Comparison of ENCODE assay signal across 14 cellular contexts in the genomic region with DNA sequence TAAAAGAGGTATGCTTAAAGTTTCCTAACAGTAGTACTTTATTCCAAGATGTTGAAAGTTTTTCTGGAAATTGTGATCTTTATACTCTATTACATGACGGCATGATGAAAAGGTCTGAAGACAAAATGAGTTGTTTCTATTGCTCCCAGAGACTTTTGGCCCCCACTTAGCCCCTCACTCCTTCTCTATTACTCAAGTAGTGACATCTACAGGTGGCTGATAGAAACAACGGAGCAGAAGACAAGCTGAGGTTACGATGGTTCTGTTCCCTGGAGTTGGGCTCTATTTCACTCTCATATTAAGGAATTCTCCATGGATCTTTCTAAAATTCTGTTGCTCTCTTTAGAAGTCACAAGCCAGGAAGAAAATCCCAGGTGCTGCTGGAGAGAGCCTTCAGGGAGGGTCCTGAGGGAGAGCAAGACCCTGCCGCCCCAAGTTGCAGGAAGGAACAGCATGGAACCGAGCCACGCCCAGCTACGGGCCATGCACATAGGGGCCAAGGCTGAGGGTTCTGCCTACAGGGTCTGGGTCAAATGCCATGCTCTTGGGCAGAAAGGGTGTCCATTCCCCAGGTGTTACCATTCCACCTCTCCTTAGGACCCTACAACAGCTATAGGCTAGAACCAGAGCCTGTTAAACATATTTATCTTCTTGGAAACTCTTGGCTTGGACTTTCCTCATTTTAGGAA. TPM values are rescaled to one million over a fixed set of nuclear protein-coding genes. Genes with fewer than 3 reads are reported as not detected.
DNase-seq lines count a peak whose midpoint lies in the region; ATAC-seq, FAIRE-seq and TF ChIP-seq lines count a peak whose summit lies in the region.
"Had no signal": no experiment of that assay in that cellular context is flagged by ENCODE, and none has a peak within 500 bp of the region (broad histone marks: within the 10 kb centered on the region; RNA-seq: fewer than 3 reads in every experiment).

No MANE protein-coding gene starts in this region.

- no peak for DNase-seq in CD4-positive, alpha-beta T cell
- DNase-seq in K562 (ENCODE audit: extremely low read depth in 1 of 4, low spot score in 3 of 4) (peak in 1 of 4 experiments; percentile 22), right lobe of liver (no peak), GDM1 (lab: John Stamatoyannopoulos, UW) (no peak), SW 1271 (lab: John Stamatoyannopoulos, UW) (no peak)
- no peak for DNase-seq in activated CD4-positive, alpha-beta T cell treated with anti-CD3 and anti-CD28 coated beads, Interleukin-2, amount 10 ng/mL, durations not matched to agents 24 days and 14 days

- peak overlapping the region in 1 of 2 experiments; percentile 76; a peak in 2 of 4 replicates for H3K9ac ChIP-seq in K562 (ENCODE audit: insufficient read depth in 1 of 2, low read depth in 2 of 2, low read length in 2 of 2)
- H3K9ac ChIP-seq: BLaER1 treated with 17β-estradiol and CSF1 and Interleukin-3, amounts not matched to agents 10 nM and 100 nM had no signal

- intact Hi-C loops in CD4-positive, alpha-beta T cell (cut with DNase I, micrococcal nuclease): no loop called here
- intact Hi-C loops in K562 (cut with micrococcal nuclease): no loop called here
- intact Hi-C loops in right lobe of liver (cut with DNase I): no loop called here
- intact Hi-C loops in activated CD4-positive, alpha-beta T cell treated with anti-CD3 and anti-CD28 coated beads, Interleukin-2, amount 10 ng/mL, durations not matched to agents 24 days and 14 days (cut with micrococcal nuclease): no loop called here

- H3K36me3 ChIP-seq in K562 (ENCODE audit: control insufficient read depth, insufficient read depth, low read length) (no peaks in the 10 kb centered on the region), right lobe of liver (peaks cover 0 to 26% (median 0%) of the 10 kb centered on the region in 4 donors)
- H3K36me3 ChIP-seq: BLaER1 treated with 17β-estradiol and CSF1 and Interleukin-3, amounts not matched to agents 10 nM and 100 nM; cardiac muscle cell had no signal

- H3K27ac Mint-ChIP-seq in CD4-positive, alpha-beta T cell: no peak overlapping the region
- H3K27ac Mint-ChIP-seq in activated CD4-positive, alpha-beta T cell treated with anti-CD3 and anti-CD28 coated beads, Interleukin-2, amount 10 ng/mL, durations not matched to agents 24 days and 14 days: no peak overlapping the region
- H3K27ac Mint-ChIP-seq: stimulated activated naive CD8-positive, alpha-beta T cell treated with anti-CD3 and anti-CD28 coated beads, Interleukin-15, Interleukin-2, amounts not matched to agents 100 ng/mL and 50 ng/mL, for 24 hours; T-helper 1 cell treated with Interleukin-12 subunit alpha and Interleukin-12 subunit beta and Interleukin-4 antibody, amounts not matched to agents 30 μg/mL and 1 μg/mL, for 36 hours had no signal

- H3K9me3 Mint-ChIP-seq in CD4-positive, alpha-beta T cell: no peaks in the 10 kb centered on the region
- no peaks in the 10 kb centered on the region for H3K9me3 Mint-ChIP-seq in activated CD4-positive, alpha-beta T cell treated with anti-CD3 and anti-CD28 coated beads, Interleukin-2, amount 10 ng/mL, durations not matched to agents 24 days and 14 days
- H3K9me3 Mint-ChIP-seq: stimulated activated naive CD8-positive, alpha-beta T cell treated with anti-CD3 and anti-CD28 coated beads, Interleukin-15, Interleukin-2, amounts not matched to agents 100 ng/mL and 50 ng/mL, for 24 hours; T-helper 1 cell treated with Interleukin-12 subunit alpha and Interleukin-12 subunit beta and Interleukin-4 antibody, amounts not matched to agents 30 μg/mL and 1 μg/mL, for 36 hours had no signal

- peak; percentile 60 for FAIRE-seq in K562 (lab: Jason Lieb, UNC)

- no peaks in the 10 kb centered on the region for H3K27me3 ChIP-seq in CD4-positive, alpha-beta T cell (ENCODE audit: control insufficient read depth, insufficient read depth, low read length)
- H3K27me3 ChIP-seq in K562 (ENCODE audit: control insufficient read depth in 2 of 2, insufficient read depth in 2 of 2, low read length in 2 of 2): peaks cover 0 to 4% of the 10 kb centered on the region in 2 experiments; a peak in 2 of 5 replicates
- no peaks in the 10 kb centered on the region for H3K27me3 ChIP-seq in right lobe of liver
- H3K27me3 ChIP-seq: BLaER1 treated with 17β-estradiol and CSF1 and Interleukin-3, amounts not matched to agents 10 nM and 100 nM had no signal

- H3K4me2 ChIP-seq in K562 (ENCODE audit: insufficient read depth, low read length): peak overlapping the region; percentile 6; the same call in 1 of the 2 replicates
- H3K4me2 ChIP-seq: BLaER1 treated with 17β-estradiol and CSF1 and Interleukin-3, amounts not matched to agents 10 nM and 100 nM had no signal

- no peak for TF ChIP-seq POLR2A in K562 (conservative IDR thresholded peaks at IDR 0.05)
- no peak for TF ChIP-seq POLR2A in right lobe of liver (IDR thresholded peaks at IDR 0.05)
- TF ChIP-seq POLR2A in GM18505 (IDR thresholded peaks at IDR 0.05; ENCODE audit: borderline replicate concordance, extremely low read depth, insufficient read depth, insufficient read length): no peak

- no peak overlapping the region for H3K4me3 Mint-ChIP-seq in CD4-positive, alpha-beta T cell
- no peak overlapping the region for H3K4me3 Mint-ChIP-seq in activated CD4-positive, alpha-beta T cell treated with anti-CD3 and anti-CD28 coated beads, Interleukin-2, amount 10 ng/mL, durations not matched to agents 24 days and 14 days
- H3K4me3 Mint-ChIP-seq: stimulated activated naive CD8-positive, alpha-beta T cell treated with anti-CD3 and anti-CD28 coated beads, Interleukin-15, Interleukin-2, amounts not matched to agents 100 ng/mL and 50 ng/mL, for 24 hours; T-helper 1 cell treated with Interleukin-12 subunit alpha and Interleukin-12 subunit beta and Interleukin-4 antibody, amounts not matched to agents 30 μg/mL and 1 μg/mL, for 36 hours had no signal

- no peaks in the 10 kb centered on the region for H4K20me1 ChIP-seq in K562 (replicated peaks; ENCODE audit: control insufficient read depth, insufficient read depth, low read length)
- H4K20me1 ChIP-seq: BLaER1 treated with 17β-estradiol and CSF1 and Interleukin-3, amounts not matched to agents 10 nM and 100 nM had no signal

- no peak for ATAC-seq in CD4-positive, alpha-beta T cell (ENCODE audit: poor library complexity)
- ATAC-seq in K562 (peak; percentile 80), right lobe of liver (peak in 3 of 4 donors; percentile 52 to 63 (median 61)), GM18505 (IDR thresholded peaks at IDR 0.05; ENCODE audit: unreplicated experiment) (no peak)
- ATAC-seq: esophagus mucosa had no signal

- TF ChIP-seq CTCF in CD4-positive, alpha-beta T cell (IDR thresholded peaks at IDR 0.05): peak; percentile 12
- TF ChIP-seq CTCF in K562 (IDR thresholded peaks at IDR 0.05 in 2 of 3, conservative IDR thresholded peaks at IDR 0.05 in 1 of 3; ENCODE audit: insufficient read depth in 2 of 3, low read depth in 1 of 3, low read length in 3 of 3): peak; percentile 38 to 51 (median 40); a peak in 3 of 6 replicates
- TF ChIP-seq CTCF in right lobe of liver (IDR thresholded peaks at IDR 0.05): peak; percentile 26 to 50 (median 44)

- H3K4me1 ChIP-seq in K562 (replicated peaks in 1 of 2; ENCODE audit: control insufficient read depth in 2 of 2, insufficient read depth in 2 of 2, low read length in 2 of 2): no peaks in the 10 kb centered on the region
- peaks cover 0 to 36% (median 4%) of the 10 kb centered on the region in 4 donors for H3K4me1 ChIP-seq in right lobe of liver
- H3K4me1 ChIP-seq: BLaER1 treated with 17β-estradiol and CSF1 and Interleukin-3, amounts not matched to agents 10 nM and 100 nM had no signal

- TF ChIP-seq EP300 in Ishikawa (IDR thresholded peaks at IDR 0.05; ENCODE audit: borderline replicate concordance) (no peak), K562 (IDR thresholded peaks at IDR 0.05; ENCODE audit: low read length) (no peak)

- no peaks in the 10 kb centered on the region for H3K4me1 Mint-ChIP-seq in CD4-positive, alpha-beta T cell (ENCODE audit: low read depth)
- H3K4me1 Mint-ChIP-seq in activated CD4-positive, alpha-beta T cell treated with anti-CD3 and anti-CD28 coated beads, Interleukin-2, amount 10 ng/mL, durations not matched to agents 24 days and 14 days: no peaks in the 10 kb centered on the region

- no peaks in the 10 kb centered on the region for H3K79me2 ChIP-seq in K562 (ENCODE audit: control insufficient read depth, insufficient read depth, low read length)

- no peaks in the 10 kb centered on the region for H3K36me3 Mint-ChIP-seq in CD4-positive, alpha-beta T cell (ENCODE audit: low read depth)
- no peaks in the 10 kb centered on the region for H3K36me3 Mint-ChIP-seq in activated CD4-positive, alpha-beta T cell treated with anti-CD3 and anti-CD28 coated beads, Interleukin-2, amount 10 ng/mL, durations not matched to agents 24 days and 14 days (ENCODE audit: low read depth)

- TF ChIP-seq RAD21 in Ishikawa (IDR thresholded peaks at IDR 0.05; ENCODE audit: low read depth) (peak; percentile 48), K562 (CRISPR knock-in tag; conservative IDR thresholded peaks at IDR 0.05 in 1 of 2, IDR thresholded peaks at IDR 0.05 in 1 of 2) (peak in 1 of 2 experiments; percentile 57; a peak in 3 of 4 replicates)

- H3K9me3 ChIP-seq in CD4-positive, alpha-beta T cell (ENCODE audit: control insufficient read depth, low read length): no peaks in the 10 kb centered on the region
- H3K9me3 ChIP-seq in K562 (replicated peaks; ENCODE audit: control insufficient read depth, insufficient read depth, low read depth, low read length) (no peaks in the 10 kb centered on the region), right lobe of liver (no peaks in the 10 kb centered on the region)
- H3K9me3 ChIP-seq: BLaER1 treated with 17β-estradiol and CSF1 and Interleukin-3, amounts not matched to agents 10 nM and 100 nM had no signal

- H3K4me3 ChIP-seq in K562 (no peak overlapping the region), right lobe of liver (peak overlapping the region in 2 of 3 donors; percentile 18 to 54)
- H3K4me3 ChIP-seq: BLaER1 treated with 17β-estradiol and CSF1 and Interleukin-3, amounts not matched to agents 10 nM and 100 nM; cardiac muscle cell had no signal

- in situ Hi-C loops in K562 (cut with MboI): no loop called here

- CTCF ChIA-PET in CD4-positive, alpha-beta T cell (lab: Charles Lee): no interaction called here
- CTCF ChIA-PET in K562 (lab: Yijun Ruan, JAX; ENCODE audit: low intra/inter-chr PET ratio): no interaction called here

- POLR2A ChIA-PET in CD4-positive, alpha-beta T cell (lab: Charles Lee): no interaction called here
- POLR2A ChIA-PET in K562 (lab: Yijun Ruan, JAX): interaction anchor here (0.7 to 2.2 kb wide), 5 partner anchors 8 to 132 kb away, joined by 3 to 6 read pairs (median 3); no protein-coding TSS in a partner anchor

- 13% methylated on average over 7 of the region's 7 CpGs for WGBS in K562 (ENCODE audit: insufficient coverage, low coverage, missing lambda C conversion rate)
- 46% methylated on average over 6 of the region's 7 CpGs for WGBS in right lobe of liver (ENCODE audit: insufficient coverage, low coverage, low lambda C conversion rate, missing lambda C conversion rate)

- H3K9me1 ChIP-seq in K562 (ENCODE audit: control insufficient read depth, insufficient read depth, low read length): no peaks in the 10 kb centered on the region

- H3K27ac ChIP-seq in CD4-positive, alpha-beta T cell (ENCODE audit: low read depth, low read length): no peak overlapping the region
- H3K27ac ChIP-seq in K562 (ENCODE audit: extremely low read depth, low read depth, low read length) (no peak overlapping the region), right lobe of liver (peak overlapping the region in 2 of 3 donors; percentile 44 to 74)
- H3K27ac ChIP-seq: BLaER1 treated with 17β-estradiol and CSF1 and Interleukin-3, amounts not matched to agents 10 nM and 100 nM; cardiac muscle cell had no signal

- BruUV-seq in K562 (replicated peaks; lab: Mats Ljungman, UMichigan): no TSS peak

- no peaks in the 10 kb centered on the region for H3K27me3 Mint-ChIP-seq in CD4-positive, alpha-beta T cell
- peaks cover 10% of the 10 kb centered on the region for H3K27me3 Mint-ChIP-seq in activated CD4-positive, alpha-beta T cell treated with anti-CD3 and anti-CD28 coated beads, Interleukin-2, amount 10 ng/mL, durations not matched to agents 24 days and 14 days

- H2AFZ ChIP-seq in K562 (ENCODE audit: low read depth, low read length): peak overlapping the region; percentile 68

RNA-seq across cellular contexts. Expression of gene RPL9, which starts 22.7 kb away (rescaled TPM):
- 1,000 to 10,000 TPM; 2,639 to 2,826 TPM for total RNA-seq in CD4-positive, alpha-beta T cell
- 442 and 649 TPM in 2 replicates for total RNA-seq in K562 (2011; cell fraction: chromatin; rRNA removed; ENCODE audit: low replicate concordance)
- total RNA-seq in K562 (2011; cell fraction: nucleolus; rRNA removed): 436 and 443 TPM in 2 replicates
- 704 and 1,109 TPM in 2 replicates for total RNA-seq in K562 (2011; cell fraction: nucleoplasm; rRNA removed)
- total RNA-seq in K562 (2014; rRNA removed) (2,727 and 5,178 TPM in 2 replicates), K562 (2014; rRNA removed; fragmentation: Illumina TruSeq; extraction: Trizol) (3,033 and 3,406 TPM in 2 replicates), K562 (2015; rRNA removed; fragmentation: Illumina TruSeq; extraction: Trizol) (2,713 and 2,948 TPM in 2 replicates), K562 (2021) (1,925 and 2,195 TPM in 2 replicates), right lobe of liver (1,000 to 10,000 TPM in 2 of 6 experiments, 100 to 1,000 TPM in 4; 353 to 1,546 (median 454) TPM)
- polyA plus RNA-seq in K562 (2011; rRNA removed) (2,384 and 2,903 TPM in 2 replicates), K562 (2014; fragmentation: Illumina TruSeq; extraction: Trizol) (2,442 and 3,049 TPM in 2 replicates), K562 (2014; fragmentation: Nextera tagmentation; extraction: Ambion mirVana) (1,000 to 10,000 TPM; 3,844 to 3,942 TPM), K562 (2014; rRNA removed) (3,722 and 4,659 TPM in 2 replicates)
- polyA plus RNA-seq in K562 (2011; cell fraction: cytosol; rRNA removed): 562 and 2,012 TPM in 2 replicates
- polyA plus RNA-seq in K562 (2011; cell fraction: nucleus; rRNA removed): 394 and 751 TPM in 2 replicates
- 2,558 and 2,594 TPM in 2 replicates for polyA plus RNA-seq in K562 (2012)
- 587 and 768 TPM in 2 replicates for polyA minus RNA-seq in K562 (2011; rRNA and poly(A)+ RNA removed)
- polyA minus RNA-seq in K562 (2011; cell fraction: cytosol; rRNA and poly(A)+ RNA removed): 661 and 764 TPM in 2 replicates
- 289 and 495 TPM in 2 replicates for polyA minus RNA-seq in K562 (2011; cell fraction: nucleus; rRNA and poly(A)+ RNA removed)
- 1,785 and 1,789 TPM in 2 replicates for total RNA-seq in activated CD4-positive, alpha-beta T cell treated with anti-CD3 and anti-CD28 coated beads, Interleukin-2, amount 10 ng/mL, durations not matched to agents 24 days and 14 days

RNA-seq across cellular contexts. Expression of gene LIAS, which starts 22.8 kb away (rescaled TPM):
- 10 to 100 TPM; 10.0 to 10.1 TPM for total RNA-seq in CD4-positive, alpha-beta T cell
- total RNA-seq in K562 (2011; cell fraction: chromatin; rRNA removed; ENCODE audit: low replicate concordance): 47.0 and 100 TPM in 2 replicates
- total RNA-seq in K562 (2011; cell fraction: nucleolus; rRNA removed): 33.0 and 33.2 TPM in 2 replicates
- total RNA-seq in K562 (2011; cell fraction: nucleoplasm; rRNA removed): 55.9 and 101 TPM in 2 replicates
- total RNA-seq in K562 (2014; rRNA removed) (21.9 and 23.5 TPM in 2 replicates), K562 (2014; rRNA removed; fragmentation: Illumina TruSeq; extraction: Trizol) (57.1 and 66.9 TPM in 2 replicates), K562 (2015; rRNA removed; fragmentation: Illumina TruSeq; extraction: Trizol) (39.7 and 42.1 TPM in 2 replicates), K562 (2021) (27.4 and 28.1 TPM in 2 replicates), right lobe of liver (10 to 100 TPM in 4 of 6 experiments, 1 to 10 TPM in 2; 7.0 to 20.4 (median 13.1) TPM)
- polyA plus RNA-seq in K562 (2011; rRNA removed) (39.5 and 50.2 TPM in 2 replicates), K562 (2014; fragmentation: Illumina TruSeq; extraction: Trizol) (45.0 and 49.7 TPM in 2 replicates), K562 (2014; fragmentation: Nextera tagmentation; extraction: Ambion mirVana) (10 to 100 TPM; 40.3 to 56.6 TPM), K562 (2014; rRNA removed) (37.8 and 40.2 TPM in 2 replicates)
- 13.3 and 28.1 TPM in 2 replicates for polyA plus RNA-seq in K562 (2011; cell fraction: cytosol; rRNA removed)
- 19.3 and 19.6 TPM in 2 replicates for polyA plus RNA-seq in K562 (2011; cell fraction: nucleus; rRNA removed)
- polyA plus RNA-seq in K562 (2012): 24.4 and 35.7 TPM in 2 replicates
- polyA minus RNA-seq in K562 (2011; rRNA and poly(A)+ RNA removed): 44.7 and 45.7 TPM in 2 replicates
- polyA minus RNA-seq in K562 (2011; cell fraction: cytosol; rRNA and poly(A)+ RNA removed): 16.0 and 21.6 TPM in 2 replicates
- 21.5 and 37.1 TPM in 2 replicates for polyA minus RNA-seq in K562 (2011; cell fraction: nucleus; rRNA and poly(A)+ RNA removed)
- 27.7 and 29.2 TPM in 2 replicates for total RNA-seq in activated CD4-positive, alpha-beta T cell treated with anti-CD3 and anti-CD28 coated beads, Interleukin-2, amount 10 ng/mL, durations not matched to agents 24 days and 14 days

RNA-seq across cellular contexts. Expression of gene KLB, which starts 29.3 kb away (rescaled TPM):
- not detected for total RNA-seq in CD4-positive, alpha-beta T cell
- not detected in 2 replicates for total RNA-seq in K562 (2011; cell fraction: chromatin; rRNA removed; ENCODE audit: low replicate concordance)
- not detected in 2 replicates for total RNA-seq in K562 (2011; cell fraction: nucleolus; rRNA removed)
- not detected in 2 replicates for total RNA-seq in K562 (2011; cell fraction: nucleoplasm; rRNA removed)
- total RNA-seq in K562 (2014; rRNA removed) (not detected in 2 replicates), K562 (2014; rRNA removed; fragmentation: Illumina TruSeq; extraction: Trizol) (not detected in 2 replicates), K562 (2015; rRNA removed; fragmentation: Illumina TruSeq; extraction: Trizol) (not detected in 2 replicates), K562 (2021) (0.04 TPM in 1 of 2 replicates, not detected in the other), right lobe of liver (10 to 100 TPM; 12.3 to 54.5 (median 17.5) TPM)
- polyA plus RNA-seq in K562 (2011; rRNA removed) (not detected in 2 replicates), K562 (2014; fragmentation: Illumina TruSeq; extraction: Trizol) (not detected in 2 replicates), K562 (2014; fragmentation: Nextera tagmentation; extraction: Ambion mirVana) (under 1 TPM; 0.04 to 0.13 TPM), K562 (2014; rRNA removed) (not detected in 2 replicates)
- not detected in 2 replicates for polyA plus RNA-seq in K562 (2011; cell fraction: cytosol; rRNA removed)
- not detected in 2 replicates for polyA plus RNA-seq in K562 (2011; cell fraction: nucleus; rRNA removed)
- 0.04 and 0.05 TPM in 2 replicates for polyA plus RNA-seq in K562 (2012)
- polyA minus RNA-seq in K562 (2011; rRNA and poly(A)+ RNA removed): not detected in 2 replicates
- not detected in 2 replicates for polyA minus RNA-seq in K562 (2011; cell fraction: cytosol; rRNA and poly(A)+ RNA removed)
- not detected in 2 replicates for polyA minus RNA-seq in K562 (2011; cell fraction: nucleus; rRNA and poly(A)+ RNA removed)
- not detected in 2 replicates for total RNA-seq in activated CD4-positive, alpha-beta T cell treated with anti-CD3 and anti-CD28 coated beads, Interleukin-2, amount 10 ng/mL, durations not matched to agents 24 days and 14 days
- total RNA-seq: cardiac muscle cell, G401 had no signal

Comparison
In these comparisons a context has a peak if more than half of its experiments do, and no peak if none do; other contexts are left out.
1. ATAC-seq: peak in K562 (single experiment) and right lobe of liver (3 of 4); none in CD4-positive, alpha-beta T cell (single experiment) and GM18505 (single experiment).
2. H3K27ac ChIP-seq: peak in right lobe of liver (2 of 3); none in CD4-positive, alpha-beta T cell (single experiment) and K562 (single experiment).
3. RNA of gene KLB, which starts 29.3 kb away (total RNA-seq): 12.3 to 54.5 TPM in right lobe of liver; not detected in CD4-positive, alpha-beta T cell, 0.04 TPM in K562 and not detected in activated CD4-positive, alpha-beta T cell treated with anti-CD3 and anti-CD28 coated beads, Interleukin-2, amount 10 ng/mL, durations not matched to agents 24 days and 14 days; every median in the first group is over 10 times any median in the second.
4. Peak in every context shown above with its lines, with median percentiles within 50 percentile points of each other: CTCF ChIP-seq.